Comparison of ENCODE assay signal across 11 cellular contexts in the genomic region with DNA sequence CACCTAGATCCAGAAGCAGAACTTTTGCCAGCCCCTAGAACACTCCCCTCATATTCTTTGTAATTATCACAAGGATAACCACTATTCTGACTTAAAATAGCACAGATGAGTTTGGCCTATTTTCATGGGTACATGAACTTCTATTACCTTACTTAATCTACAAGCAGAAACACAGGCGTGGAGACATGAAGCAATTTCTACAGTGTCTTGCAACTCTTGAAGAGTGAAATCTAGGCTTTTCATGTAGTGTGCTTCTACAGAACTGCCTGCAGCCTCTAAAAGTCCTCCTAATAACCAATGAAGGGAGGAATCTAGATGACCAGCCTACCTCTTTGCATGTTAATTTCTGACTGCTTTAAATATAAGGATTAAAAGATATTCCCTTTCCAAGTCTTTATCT.
"Had no signal": no experiment of that assay in that cellular context is flagged by ENCODE, and none has a peak within 500 bp of the region (broad histone marks: within the 10 kb centered on the region; RNA-seq: fewer than 3 reads in every experiment).

No MANE protein-coding gene starts in this region.

- H3K9me3 ChIP-seq: HAP-1 had no signal

- H3K4me3 ChIP-seq: GM23248, GM23338, HAP-1 had no signal

- H2AFZ ChIP-seq: GM23248, GM23338 had no signal

- DNase-seq: GM23248, GOT3, H7, H9, HCEC 1CT, HFFc6 had no signal

- H3K27ac ChIP-seq: GM23248 had no signal

- ATAC-seq: GM23338, HCT116 had no signal

- H3K4me2 ChIP-seq: GM23338 had no signal

- H3K9ac ChIP-seq: GM23248 had no signal

- FAIRE-seq: H1, H54 had no signal

- H3K4me1 ChIP-seq: HAP-1 had no signal

- H3K36me3 ChIP-seq: HAP-1 had no signal
